Comparison of ENCODE assay signal across 1 cellular context in the genomic region with DNA sequence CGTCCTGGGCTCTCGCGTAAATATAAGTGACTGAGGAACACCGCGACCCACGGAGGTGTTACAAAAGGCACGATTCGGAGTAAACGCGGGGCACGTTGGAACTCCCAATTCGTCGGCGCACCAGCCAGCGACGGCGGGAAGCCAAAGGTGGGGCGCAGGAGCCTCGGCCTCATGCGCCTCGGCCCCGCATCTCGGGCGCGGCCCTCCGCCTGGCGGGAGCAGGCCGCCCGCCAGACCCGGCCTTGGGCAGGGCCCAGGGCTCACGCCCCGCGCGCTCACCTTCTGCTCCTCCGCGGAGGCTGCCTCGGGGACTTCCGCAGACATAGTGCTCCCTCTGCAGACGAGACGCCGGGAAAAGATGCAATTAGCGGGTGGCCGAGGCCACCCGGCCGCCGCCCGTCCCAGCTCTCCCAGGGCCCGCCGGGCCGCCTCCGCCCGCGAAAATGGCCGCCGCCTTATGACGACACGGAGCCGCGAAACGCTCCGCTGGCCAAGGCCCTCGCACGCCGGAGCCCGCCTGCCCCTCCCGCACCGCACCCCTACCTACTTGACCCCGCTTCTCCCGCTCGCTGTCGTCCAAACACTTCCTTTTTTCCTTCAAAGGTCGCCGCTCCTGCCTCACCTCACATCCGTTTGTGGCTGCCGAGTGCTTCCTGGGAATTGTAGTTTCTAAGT.
TF ChIP-seq lines count a peak whose summit lies in the region.

A gene with protein sequence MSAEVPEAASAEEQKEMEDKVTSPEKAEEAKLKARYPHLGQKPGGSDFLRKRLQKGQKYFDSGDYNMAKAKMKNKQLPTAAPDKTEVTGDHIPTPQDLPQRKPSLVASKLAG (minus strand): TSS at position 462 of the 675 bp plus-strand sequence. CDS start 138 bp downstream, at position 324.

TF ChIP-seq in HepG2, 621 proteins besides CTCF, POLR2A, EP300 and RAD21 (continued from another document and continues in another):
- TF ChIP-seq, protein P1, sequence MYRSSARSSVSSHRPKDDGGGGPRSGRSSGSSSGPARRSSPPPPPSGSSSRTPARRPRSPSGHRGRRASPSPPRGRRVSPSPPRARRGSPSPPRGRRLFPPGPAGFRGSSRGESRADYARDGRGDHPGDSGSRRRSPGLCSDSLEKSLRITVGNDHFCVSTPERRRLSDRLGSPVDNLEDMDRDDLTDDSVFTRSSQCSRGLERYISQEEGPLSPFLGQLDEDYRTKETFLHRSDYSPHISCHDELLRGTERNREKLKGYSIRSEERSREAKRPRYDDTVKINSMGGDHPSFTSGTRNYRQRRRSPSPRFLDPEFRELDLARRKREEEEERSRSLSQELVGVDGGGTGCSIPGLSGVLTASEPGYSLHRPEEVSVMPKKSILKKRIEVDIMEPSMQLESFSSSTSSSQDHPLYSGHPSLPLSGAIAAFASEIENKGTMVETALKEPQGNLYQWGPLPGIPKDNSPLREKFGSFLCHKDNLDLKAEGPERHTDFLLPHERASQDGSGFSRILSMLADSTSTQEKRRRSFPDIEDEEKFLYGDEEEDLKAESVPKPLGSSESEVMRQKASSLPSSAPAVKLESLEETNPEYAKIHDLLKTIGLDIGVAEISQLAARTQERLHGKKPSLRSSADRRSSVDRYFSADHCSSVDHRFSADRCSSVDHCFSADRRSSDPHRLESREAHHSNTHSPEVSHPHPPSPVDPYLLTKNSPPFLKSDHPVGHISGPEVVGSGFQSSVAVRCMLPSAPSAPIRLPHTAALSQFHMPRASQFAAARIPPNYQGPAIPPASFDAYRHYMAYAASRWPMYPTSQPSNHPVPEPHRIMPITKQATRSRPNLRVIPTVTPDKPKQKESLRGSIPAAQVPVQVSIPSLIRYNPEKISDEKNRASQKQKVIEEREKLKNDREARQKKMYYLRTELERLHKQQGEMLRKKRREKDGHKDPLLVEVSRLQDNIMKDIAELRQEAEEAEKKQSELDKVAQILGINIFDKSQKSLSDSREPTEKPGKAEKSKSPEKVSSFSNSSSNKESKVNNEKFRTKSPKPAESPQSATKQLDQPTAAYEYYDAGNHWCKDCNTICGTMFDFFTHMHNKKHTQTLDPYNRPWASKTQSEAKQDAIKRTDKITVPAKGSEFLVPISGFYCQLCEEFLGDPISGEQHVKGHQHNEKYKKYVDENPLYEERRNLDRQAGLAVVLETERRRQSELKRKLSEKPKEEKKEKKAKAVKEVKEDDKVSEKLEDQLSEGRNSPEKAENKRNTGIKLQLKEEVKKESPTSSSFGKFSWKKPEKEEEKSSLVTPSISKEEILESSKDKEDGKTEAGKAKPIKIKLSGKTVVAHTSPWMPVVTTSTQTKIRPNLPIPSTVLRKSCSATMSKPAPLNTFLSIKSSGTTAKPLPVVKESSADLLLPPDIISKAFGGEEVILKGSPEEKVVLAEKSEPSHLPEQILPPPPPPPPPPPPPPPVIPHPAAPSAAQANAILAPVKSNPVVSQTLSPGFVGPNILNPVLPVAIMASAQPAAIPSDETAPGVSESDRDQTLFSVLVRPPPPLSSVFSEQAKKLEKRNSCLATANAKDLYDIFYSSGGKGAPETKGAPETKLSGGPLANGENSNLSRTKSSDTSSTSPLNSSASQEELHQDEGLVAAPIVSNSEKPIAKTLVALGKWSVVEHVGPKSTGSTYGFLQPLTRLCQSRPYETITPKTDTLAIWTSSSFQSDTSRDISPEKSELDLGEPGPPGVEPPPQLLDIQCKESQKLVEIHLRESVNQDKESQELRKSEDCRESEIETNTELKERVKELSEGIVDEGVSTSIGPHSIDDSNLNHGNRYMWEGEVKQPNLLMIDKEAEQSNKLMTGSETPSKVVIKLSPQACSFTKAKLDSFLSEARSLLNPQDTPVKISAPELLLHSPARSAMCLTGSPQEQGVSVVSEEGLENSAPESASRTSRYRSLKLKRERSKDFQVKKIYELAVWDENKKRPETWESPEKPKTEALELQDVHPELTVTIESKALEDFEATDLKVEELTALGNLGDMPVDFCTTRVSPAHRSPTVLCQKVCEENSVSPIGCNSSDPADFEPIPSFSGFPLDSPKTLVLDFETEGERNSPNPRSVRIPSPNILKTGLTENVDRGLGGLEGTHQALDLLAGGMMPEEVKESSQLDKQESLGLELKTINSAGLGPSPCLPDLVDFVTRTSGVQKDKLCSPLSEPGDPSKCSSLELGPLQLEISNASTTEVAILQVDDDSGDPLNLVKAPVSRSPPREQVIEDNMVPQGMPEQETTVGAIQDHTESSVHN (CRISPR knock-in tag; IDR thresholded peaks at IDR 0.05) = no peak
- TF ChIP-seq GMEB1 (CRISPR knock-in tag; IDR thresholded peaks at IDR 0.05; ENCODE audit: borderline replicate concordance) (peak; percentile 88), ZNF674 (CRISPR knock-in tag; IDR thresholded peaks at IDR 0.05; ENCODE audit: low read depth) (no peak), ZBTB4 (CRISPR knock-in tag; IDR thresholded peaks at IDR 0.05; ENCODE audit: borderline replicate concordance) (no peak), ZNF383 (CRISPR knock-in tag; IDR thresholded peaks at IDR 0.05; ENCODE audit: borderline replicate concordance) (no peak), IRF2 (CRISPR knock-in tag; IDR thresholded peaks at IDR 0.05) (peak; percentile 97), KAT2B (IDR thresholded peaks at IDR 0.05; ENCODE audit: borderline replicate concordance, low read depth, low read length) (no peak), MAX (IDR thresholded peaks at IDR 0.05) (peak; percentile 99), NFE2 (CRISPR knock-in tag; IDR thresholded peaks at IDR 0.05) (no peak), SRSF1 (optimal IDR thresholded peaks at IDR 0.05; ENCODE audit: low read depth, low read length) (peak; percentile 55), WIZ (CRISPR knock-in tag; IDR thresholded peaks at IDR 0.05) (0 out of 2 replicates have a peak, but pooled peaks have one; percentile 43), TBL1XR1 (IDR thresholded peaks at IDR 0.05; ENCODE audit: borderline replicate concordance, low read length, partially characterized antibody) (no peak), SMAD1 (CRISPR knock-in tag; IDR thresholded peaks at IDR 0.05; ENCODE audit: borderline replicate concordance, low read depth) (no peak), ZFYVE20 (CRISPR knock-in tag; IDR thresholded peaks at IDR 0.05; ENCODE audit: borderline replicate concordance, low read depth) (peak; percentile 69; the same call in 1 of the 2 replicates), RBM22 (optimal IDR thresholded peaks at IDR 0.05; ENCODE audit: low read length) (no peak), ATM (IDR thresholded peaks at IDR 0.05; ENCODE audit: borderline replicate concordance) (no peak), YEATS4 (CRISPR knock-in tag; IDR thresholded peaks at IDR 0.05; ENCODE audit: borderline replicate concordance) (peak; percentile 97), ZNF546 (CRISPR knock-in tag; conservative IDR thresholded peaks at IDR 0.05) (peak; percentile 72), PRDM10 (CRISPR knock-in tag; IDR thresholded peaks at IDR 0.05; ENCODE audit: low read depth) (0 out of 2 replicates have a peak, but pooled peaks have one; percentile 67)
- TF ChIP-seq, protein P2, sequence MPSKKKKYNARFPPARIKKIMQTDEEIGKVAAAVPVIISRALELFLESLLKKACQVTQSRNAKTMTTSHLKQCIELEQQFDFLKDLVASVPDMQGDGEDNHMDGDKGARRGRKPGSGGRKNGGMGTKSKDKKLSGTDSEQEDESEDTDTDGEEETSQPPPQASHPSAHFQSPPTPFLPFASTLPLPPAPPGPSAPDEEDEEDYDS (CRISPR knock-in tag; IDR thresholded peaks at IDR 0.05) = peak; percentile 63; the same call in 1 of the 2 replicates
- TF ChIP-seq, protein P3, sequence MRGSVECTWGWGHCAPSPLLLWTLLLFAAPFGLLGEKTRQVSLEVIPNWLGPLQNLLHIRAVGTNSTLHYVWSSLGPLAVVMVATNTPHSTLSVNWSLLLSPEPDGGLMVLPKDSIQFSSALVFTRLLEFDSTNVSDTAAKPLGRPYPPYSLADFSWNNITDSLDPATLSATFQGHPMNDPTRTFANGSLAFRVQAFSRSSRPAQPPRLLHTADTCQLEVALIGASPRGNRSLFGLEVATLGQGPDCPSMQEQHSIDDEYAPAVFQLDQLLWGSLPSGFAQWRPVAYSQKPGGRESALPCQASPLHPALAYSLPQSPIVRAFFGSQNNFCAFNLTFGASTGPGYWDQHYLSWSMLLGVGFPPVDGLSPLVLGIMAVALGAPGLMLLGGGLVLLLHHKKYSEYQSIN (CRISPR knock-in tag; IDR thresholded peaks at IDR 0.05; ENCODE audit: borderline replicate concordance) = no peak
